ENCODE assay signal across 18 cellular contexts in genomic region chr3:37249294-37249693, GRCh38. TPM values are rescaled to one million over a fixed set of nuclear protein-coding genes. Genes with fewer than 3 reads are reported as not detected.
DNase-seq lines count a peak whose midpoint lies in the region; ATAC-seq and TF ChIP-seq lines count a peak whose summit lies in the region.
"Had no signal": no experiment of that assay in that cellular context is flagged by ENCODE, and none has a peak within 500 bp of the region (broad histone marks: within the 10 kb centered on the region; RNA-seq: fewer than 3 reads in every experiment).

No MANE protein-coding gene starts in this region.

- H3K27me3 ChIP-seq in SK-N-SH (ENCODE audit: insufficient read depth) = no peaks in the 10 kb centered on the region
- H3K27me3 ChIP-seq in Loucy (ENCODE audit: insufficient read depth, low read length, poor library complexity, severe bottlenecking) = no peaks in the 10 kb centered on the region
- no peaks in the 10 kb centered on the region for H3K27me3 ChIP-seq in psoas muscle (ENCODE audit: insufficient read depth in 3 of 3, low read length in 2 of 3)
- H3K27me3 ChIP-seq in PC-9 (ENCODE audit: insufficient read depth, low read depth) = no peaks in the 10 kb centered on the region
- H3K27me3 ChIP-seq: BLaER1 treated with 17β-estradiol and CSF1 and Interleukin-3, amounts not matched to agents 10 nM and 100 nM had no signal

- TF ChIP-seq CTCF in SK-N-SH (IDR thresholded peaks at IDR 0.05) (no peak), Loucy (conservative IDR thresholded peaks at IDR 0.05; ENCODE audit: low read length) (no peak), psoas muscle (IDR thresholded peaks at IDR 0.05) (no peak), PC-9 (conservative IDR thresholded peaks at IDR 0.05) (no peak), progenitor cell of endocrine pancreas (IDR thresholded peaks at IDR 0.05; ENCODE audit: unreplicated experiment) (no peak)

- no peaks in the 10 kb centered on the region for H3K9me3 ChIP-seq in SK-N-SH
- no peaks in the 10 kb centered on the region for H3K9me3 ChIP-seq in Loucy (ENCODE audit: insufficient read depth, low read depth, low read length)
- no peaks in the 10 kb centered on the region for H3K9me3 ChIP-seq in psoas muscle
- H3K9me3 ChIP-seq in PC-9 (ENCODE audit: insufficient read depth, low read depth) = no peaks in the 10 kb centered on the region
- H3K9me3 ChIP-seq: BLaER1 treated with 17β-estradiol and CSF1 and Interleukin-3, amounts not matched to agents 10 nM and 100 nM; Caco-2; HAP-1 had no signal

- H3K9me2 ChIP-seq in SK-N-SH = no peaks in the 10 kb centered on the region
- H3K9me2 ChIP-seq in Loucy (replicated peaks; ENCODE audit: low read depth, low read length) = no peaks in the 10 kb centered on the region
- no peaks in the 10 kb centered on the region; the same call in 1 of the 2 replicates for H3K9me2 ChIP-seq in PC-9 (ENCODE audit: insufficient read depth)

- BruUV-seq in PC-9 (replicated peaks; lab: Mats Ljungman, UMichigan) = no TSS peak

- H3F3A ChIP-seq in SK-N-SH (replicated peaks; ENCODE audit: insufficient read depth) (no peaks in the 10 kb centered on the region), Loucy (ENCODE audit: low read depth) (no peaks in the 10 kb centered on the region), PC-9 (ENCODE audit: insufficient read depth, low read depth) (0 out of 2 replicates have a peak, but pooled peaks cover 4% of the 10 kb centered on the region)

- H2AFZ ChIP-seq in SK-N-SH (ENCODE audit: low read depth) (no peak overlapping the region), Loucy (ENCODE audit: low read length) (no peak overlapping the region), PC-9 (no peak overlapping the region)

- H3K27me3 Mint-ChIP-seq in immature natural killer cell (ENCODE audit: low read depth in 3 of 3) (peaks cover 0 to 1% (median 0%) of the 10 kb centered on the region in 3 donors), progenitor cell of endocrine pancreas (no peaks in the 10 kb centered on the region)

- peak overlapping the region; percentile 48; the same call in 1 of the 2 replicates for H3K4me2 ChIP-seq in SK-N-SH
- peak overlapping the region; percentile 90 for H3K4me2 ChIP-seq in Loucy (ENCODE audit: low read depth, low read length, poor library complexity, severe bottlenecking)
- H3K4me2 ChIP-seq in PC-9 = no peak overlapping the region
- H3K4me2 ChIP-seq: BLaER1 treated with 17β-estradiol and CSF1 and Interleukin-3, amounts not matched to agents 10 nM and 100 nM had no signal

- H3K27ac ChIP-seq in SK-N-SH (ENCODE audit: low read depth in 2 of 2, low read length in 1 of 2) (peak overlapping the region in 1 of 2 experiments; percentile 25; a peak in 2 of 4 replicates), psoas muscle (peak overlapping the region; percentile 55), PC-9 (no peak overlapping the region)
- H3K27ac ChIP-seq: 22Rv1; BLaER1 treated with 17β-estradiol and CSF1 and Interleukin-3, amounts not matched to agents 10 nM and 100 nM had no signal

- TF ChIP-seq EP300 in SK-N-SH (IDR thresholded peaks at IDR 0.05; ENCODE audit: borderline replicate concordance in 1 of 2, low read depth in 1 of 2, low read length in 1 of 2) = no peak

- H3K79me2 ChIP-seq in SK-N-SH (ENCODE audit: insufficient read depth) = peaks cover 89% of the 10 kb centered on the region
- H3K79me2 ChIP-seq in Loucy (ENCODE audit: insufficient read depth, low read length) = peaks cover 96% of the 10 kb centered on the region
- peaks cover 95% of the 10 kb centered on the region for H3K79me2 ChIP-seq in PC-9 (ENCODE audit: low read depth)

- POLR2A ChIA-PET in SK-N-SH (lab: Yijun Ruan, JAX) = no interaction called here
- POLR2A ChIA-PET in PC-9 (lab: Charles Lee; ENCODE audit: unreplicated experiment) = interaction anchor here (0.6 kb wide), 1 partner anchor 19 kb away, joined by 8 read pairs; no protein-coding TSS in a partner anchor

- H3K4me1 Mint-ChIP-seq in immature natural killer cell = peaks cover 64 to 77% of the 10 kb centered on the region in 2 donors
- H3K4me1 Mint-ChIP-seq in progenitor cell of endocrine pancreas (ENCODE audit: low read depth) = peaks cover 24% of the 10 kb centered on the region

- H3K36me3 Mint-ChIP-seq in immature natural killer cell (peaks cover 0 to 5% (median 0%) of the 10 kb centered on the region in 3 donors), progenitor cell of endocrine pancreas (ENCODE audit: insufficient read depth) (peaks cover 3% of the 10 kb centered on the region)

- no peaks in the 10 kb centered on the region for H3K9me3 Mint-ChIP-seq in immature natural killer cell
- no peaks in the 10 kb centered on the region for H3K9me3 Mint-ChIP-seq in progenitor cell of endocrine pancreas (ENCODE audit: low read depth)

- ATAC-seq in SK-N-SH treated with all-trans-retinoic acid at 6 μM for 48 hours (no peak), psoas muscle (peak; percentile 9 to 53 (median 42))

- H3K27ac Mint-ChIP-seq in immature natural killer cell (peak overlapping the region in 5 of 6 donors; percentile 15 to 75 (median 27)), progenitor cell of endocrine pancreas (no peak overlapping the region)

- H3K9ac ChIP-seq in SK-N-SH (no peak overlapping the region), Loucy (ENCODE audit: low read depth, low read length, poor library complexity, severe bottlenecking) (peak overlapping the region; percentile 23)
- H3K9ac ChIP-seq: BLaER1 treated with 17β-estradiol and CSF1 and Interleukin-3, amounts not matched to agents 10 nM and 100 nM had no signal

- WGBS in SK-N-SH (ENCODE audit: low lambda C conversion rate) = 94% methylated on average over 2 of the region's 2 CpGs
- WGBS in psoas muscle, 3 donors = 68 to 80% (median 70%) methylated on average over 2 of the region's 2 CpGs

- CTCF ChIA-PET in SK-N-SH (lab: Yijun Ruan, JAX) (no interaction called here), PC-9 (lab: Charles Lee) (no interaction called here)

- H3K4me3 ChIP-seq in SK-N-SH (ENCODE audit: low read depth in 2 of 2, low read length in 1 of 2) = no peak overlapping the region
- H3K4me3 ChIP-seq in Loucy (ENCODE audit: low read length, poor library complexity, severe bottlenecking) = peak overlapping the region; percentile 86
- H3K4me3 ChIP-seq in psoas muscle = no peak overlapping the region
- H3K4me3 ChIP-seq in PC-9 = no peak overlapping the region
- H3K4me3 ChIP-seq: BLaER1 treated with 17β-estradiol and CSF1 and Interleukin-3, amounts not matched to agents 10 nM and 100 nM; HAP-1 had no signal

- no peak for TF ChIP-seq RAD21 in SK-N-SH (IDR thresholded peaks at IDR 0.05; ENCODE audit: low read length)

- intact Hi-C loops in psoas muscle (cut with DNase I) = no loop called here
- intact Hi-C loops in PC-9 (cut with micrococcal nuclease; ENCODE audit: unreplicated experiment) = no loop called here

- no peak for DNase-seq in SK-N-SH
- no peak for DNase-seq in immature natural killer cell
- DNase-seq in psoas muscle = no peak
- DNase-seq in ureter (ENCODE audit: low spot score) = no peak
- DNase-seq in PC-9 = no peak
- no peak for DNase-seq in progenitor cell of endocrine pancreas (ENCODE audit: low spot score, unreplicated experiment)
- DNase-seq: Caco-2; NCI-H1436; NCI-H2081; NCI-H2227 treated with DMSO at 0.1 percent for 48 hours; NCI-H526 treated with DMSO at 0.1 percent for 48 hours; NK-92 treated with Interleukin-12 subunit alpha and Interleukin-12 subunit beta, amount 100 ng/mL, for 24 hours; OCI-M1 had no signal

- H4K20me1 ChIP-seq in SK-N-SH (ENCODE audit: insufficient read depth) (peaks cover 67% of the 10 kb centered on the region), Loucy (ENCODE audit: insufficient read depth, low read length, poor library complexity, severe bottlenecking) (peaks cover 70% of the 10 kb centered on the region), PC-9 (ENCODE audit: insufficient read depth) (peaks cover 78% of the 10 kb centered on the region)

- H3K4me1 ChIP-seq in SK-N-SH (ENCODE audit: control insufficient read depth in 1 of 2, insufficient read depth in 2 of 2, low read depth in 1 of 2, low read length in 1 of 2) (peaks cover 7 to 21% of the 10 kb centered on the region in 2 experiments; a peak in 3 of 4 replicates), Loucy (ENCODE audit: insufficient read depth, low read length, poor library complexity, severe bottlenecking) (peaks cover 57% of the 10 kb centered on the region), psoas muscle (peaks cover 70% of the 10 kb centered on the region), PC-9 (replicated peaks; ENCODE audit: insufficient read depth) (peaks cover 30% of the 10 kb centered on the region; the same call in 1 of the 2 replicates)

- peaks cover 17 to 21% of the 10 kb centered on the region in 2 experiments for H3K36me3 ChIP-seq in SK-N-SH (replicated peaks in 1 of 2; ENCODE audit: control insufficient read depth in 1 of 2, insufficient read depth in 2 of 2, low read length in 1 of 2)
- peaks cover 32% of the 10 kb centered on the region; the same call in 1 of the 2 replicates for H3K36me3 ChIP-seq in Loucy (ENCODE audit: insufficient read depth, low read length)
- H3K36me3 ChIP-seq in psoas muscle (ENCODE audit: insufficient read depth in 1 of 2, low read depth in 1 of 2) = peaks cover 0 to 34% of the 10 kb centered on the region in 2 donors
- peaks cover 16% of the 10 kb centered on the region for H3K36me3 ChIP-seq in PC-9 (ENCODE audit: low read depth)

- peak overlapping the region in 1 of 5 donors; percentile 4 for H3K4me3 Mint-ChIP-seq in immature natural killer cell
- no peak overlapping the region for H3K4me3 Mint-ChIP-seq in progenitor cell of endocrine pancreas (ENCODE audit: low read depth)

TF ChIP-seq in SK-N-SH, 30 proteins besides CTCF, POLR2A, EP300 and RAD21 (continues in another document):
- TF ChIP-seq TCF12 (IDR thresholded peaks at IDR 0.05) (no peak), EZH2phosphoT487 (IDR thresholded peaks at IDR 0.05; ENCODE audit: borderline replicate concordance, low read depth) (no peak), MAX (IDR thresholded peaks at IDR 0.05; ENCODE audit: low read depth) (no peak)

RNA-seq across cellular contexts. Expression of gene GOLGA4, which starts 6.2 kb away (rescaled TPM):
- polyA plus RNA-seq in SK-N-SH (2012; rRNA removed) (5.4 and 6.8 TPM in 2 replicates), immature natural killer cell (10 to 100 TPM in 1 of 3 donors, 1 to 10 TPM in 2; 2.0 to 31.7 (median 4.8) TPM), psoas muscle (100 to 1,000 TPM in 1 of 3 donors, 10 to 100 TPM in 2; 68.8 to 228 (median 99.0) TPM)
- polyA plus RNA-seq in SK-N-SH (2012; cell fraction: cytosol; rRNA removed) = 8.6 and 13.1 TPM in 2 replicates
- polyA plus RNA-seq in SK-N-SH (2012; cell fraction: nucleus; rRNA removed) = 4.0 and 7.2 TPM in 2 replicates
- total RNA-seq in psoas muscle (100 to 1,000 TPM; 149 to 315 (median 218) TPM), ureter (89.5 TPM), PC-9 (2021) (77.4 and 77.7 TPM in 2 replicates), progenitor cell of endocrine pancreas (49.9 and 52.4 TPM in 2 replicates)
